Comparison of ENCODE assay signal across 1 cellular context in genomic region chr1:227707807-227708206, GRCh38.
TF ChIP-seq lines count a peak whose summit lies in the region.

No MANE protein-coding gene starts in this region.

TF ChIP-seq in GM12878, 131 proteins besides CTCF, POLR2A, EP300 and RAD21:
- no peak for TF ChIP-seq IKZF2 (IDR thresholded peaks at IDR 0.05)
- TF ChIP-seq ZZZ3 (IDR thresholded peaks at IDR 0.05; ENCODE audit: control insufficient read depth, insufficient read length, low read depth) = no peak
- no peak for TF ChIP-seq BRCA1 (IDR thresholded peaks at IDR 0.05; ENCODE audit: low read depth, low read length)
- TF ChIP-seq SMC3 (IDR thresholded peaks at IDR 0.05; ENCODE audit: borderline replicate concordance, low read length) = no peak
- TF ChIP-seq NR2C1 (IDR thresholded peaks at IDR 0.05) = no peak
- no peak for TF ChIP-seq CBX5 (IDR thresholded peaks at IDR 0.05; ENCODE audit: low read depth)
- TF ChIP-seq SP1 (IDR thresholded peaks at IDR 0.05; ENCODE audit: low read depth, low read length) = no peak
